10 cellular contexts compared by ENCODE assay signal in genomic region chr6:18302561-18303439, GRCh38. TPM values are rescaled to one million over a fixed set of nuclear protein-coding genes. Genes with fewer than 3 reads are reported as not detected.
DNase-seq lines count a peak whose midpoint lies in the region; ATAC-seq, FAIRE-seq and TF ChIP-seq lines count a peak whose summit lies in the region.
"Had no signal": no experiment of that assay in that cellular context is flagged by ENCODE, and none has a peak within 500 bp of the region (broad histone marks: within the 10 kb centered on the region; RNA-seq: fewer than 3 reads in every experiment).

No MANE protein-coding gene starts in this region.

- no peak overlapping the region for H4K91ac ChIP-seq in H1 (replicated peaks; ENCODE audit: insufficient read length, low read length)

- no peak overlapping the region for H2AK5ac ChIP-seq in H1 (ENCODE audit: low read depth, low read length)

- H4K20me1 ChIP-seq in HepG2 (ENCODE audit: insufficient read depth, low read length) (no peaks in the 10 kb centered on the region), H1 (replicated peaks in 1 of 2; ENCODE audit: control insufficient read depth in 1 of 2, insufficient read depth in 2 of 2, low read length in 2 of 2) (no peaks in the 10 kb centered on the region)

- H3K23me2 ChIP-seq in H1 (ENCODE audit: low read depth, low read length) = no peaks in the 10 kb centered on the region; the same call in 1 of the 2 replicates

- H3K56ac ChIP-seq in H1 (replicated peaks; ENCODE audit: insufficient read length, low read depth, low read length) = no peak overlapping the region

- in situ Hi-C loops in HepG2 (cut with HindIII; ENCODE audit: extremely low pct_ligation_motif_present, low pct_unique_long_range_greater_than_20kb) = loop anchor here (25.0 kb wide), 1 partner anchor 1140 kb away; no protein-coding TSS in a partner anchor

- H3K27ac Mint-ChIP-seq in CD8-positive, alpha-beta T cell = no peak overlapping the region
- H3K27ac Mint-ChIP-seq: activated naive CD4-positive, alpha-beta T cell treated with anti-CD3 and anti-CD28 coated beads, Interleukin-2, amount 10 ng/mL, durations not matched to agents 7 days and 5 days; CD4-positive, alpha-beta T cell had no signal

- no peaks in the 10 kb centered on the region for H3K27me3 Mint-ChIP-seq in CD8-positive, alpha-beta T cell (ENCODE audit: low read depth)
- H3K27me3 Mint-ChIP-seq: activated naive CD4-positive, alpha-beta T cell treated with anti-CD3 and anti-CD28 coated beads, Interleukin-2, amount 10 ng/mL, durations not matched to agents 7 days and 5 days; CD4-positive, alpha-beta T cell had no signal

- no peak for FAIRE-seq in HepG2 (lab: Jason Lieb, UNC)
- peak; percentile 65 for FAIRE-seq in H1 (lab: Jason Lieb, UNC)

- H4K5ac ChIP-seq in H1 (ENCODE audit: insufficient read length, low read depth, low read length) = no peak overlapping the region

- H3K36me3 ChIP-seq in HepG2 (replicated peaks in 1 of 2; ENCODE audit: control insufficient read depth in 1 of 2, insufficient read depth in 2 of 2, low read length in 2 of 2) (no peaks in the 10 kb centered on the region), right lobe of liver (no peaks in the 10 kb centered on the region), H1 (ENCODE audit: control insufficient read depth in 2 of 4, insufficient read depth in 4 of 4, low read length in 3 of 4) (no peaks in the 10 kb centered on the region), thoracic aorta (no peaks in the 10 kb centered on the region)
- H3K36me3 ChIP-seq in CD8-positive, alpha-beta T cell (ENCODE audit: insufficient read depth, low read length) = no peaks in the 10 kb centered on the region

- WGBS in HepG2 (ENCODE audit: low lambda C conversion rate) = 33% methylated on average over 8 of the region's 8 CpGs
- WGBS in right lobe of liver (ENCODE audit: insufficient coverage, low coverage, low lambda C conversion rate, missing lambda C conversion rate) = 75% methylated on average over 8 of the region's 8 CpGs
- WGBS in H1 (ENCODE audit: extremely low coverage in 1 of 2, insufficient coverage in 1 of 2, insufficient read length in 1 of 2, insufficient replicate concordance in 2 of 2, low coverage in 1 of 2, low lambda C conversion rate in 2 of 2, missing lambda C conversion rate in 1 of 2), 2 experiments = 70% methylated on average over 8 of the region's 8 CpGs; no CpG with 5 or more reads in 1 of the 2 experiments

- no peaks in the 10 kb centered on the region for H3K9me3 Mint-ChIP-seq in CD8-positive, alpha-beta T cell
- H3K9me3 Mint-ChIP-seq: activated naive CD4-positive, alpha-beta T cell treated with anti-CD3 and anti-CD28 coated beads, Interleukin-2, amount 10 ng/mL, durations not matched to agents 7 days and 5 days; CD4-positive, alpha-beta T cell had no signal

- H3K4me1 ChIP-seq in HepG2 (ENCODE audit: insufficient read depth, low read length) (peaks cover 5% of the 10 kb centered on the region; the same call in 1 of the 2 replicates), right lobe of liver (no peaks in the 10 kb centered on the region), H1 (replicated peaks in 1 of 4; ENCODE audit: control insufficient read depth in 3 of 4, insufficient read depth in 4 of 4, low read length in 3 of 4) (peaks cover 0 to 6% (median 5%) of the 10 kb centered on the region in 4 experiments; a peak in 5 of 7 replicates), thoracic aorta (ENCODE audit: control insufficient read depth in 1 of 2, low read depth in 2 of 2) (no peaks in the 10 kb centered on the region)
- H3K4me1 ChIP-seq in CD8-positive, alpha-beta T cell (ENCODE audit: insufficient read depth, low read length) = no peaks in the 10 kb centered on the region

- H3K9me3 ChIP-seq in HepG2 (ENCODE audit: low read length) = no peaks in the 10 kb centered on the region
- no peaks in the 10 kb centered on the region for H3K9me3 ChIP-seq in right lobe of liver
- no peaks in the 10 kb centered on the region for H3K9me3 ChIP-seq in H1 (ENCODE audit: insufficient read depth in 2 of 2, low read depth in 1 of 2, low read length in 1 of 2)
- H3K9me3 ChIP-seq in thoracic aorta = no peaks in the 10 kb centered on the region
- H3K9me3 ChIP-seq in CD8-positive, alpha-beta T cell (ENCODE audit: low read length) = no peaks in the 10 kb centered on the region

- H3K14ac ChIP-seq in H1 (ENCODE audit: insufficient read length) = no peak overlapping the region

- no peak overlapping the region; the same call in 1 of the 2 replicates for H3K4me2 ChIP-seq in HepG2 (ENCODE audit: low read depth, low read length)
- H3K4me2 ChIP-seq in H1 (ENCODE audit: insufficient read depth in 1 of 2, low read depth in 2 of 2, low read length in 2 of 2) = peak overlapping the region in 1 of 2 experiments; percentile 22; a peak in 1 of 4 replicates

- H4K8ac ChIP-seq in H1 (ENCODE audit: extremely low read depth, insufficient read depth, low read length) = no peak overlapping the region

- H3K4me3 ChIP-seq in HepG2 (replicated peaks in 1 of 3; ENCODE audit: insufficient read depth in 1 of 3, low read depth in 2 of 3, low read length in 3 of 3) (no peak overlapping the region), right lobe of liver (no peak overlapping the region), H1 (ENCODE audit: extremely low read depth in 1 of 4, insufficient read depth in 2 of 4, low read depth in 3 of 4, low read length in 4 of 4) (no peak overlapping the region), thoracic aorta (no peak overlapping the region)
- no peak overlapping the region for H3K4me3 ChIP-seq in CD8-positive, alpha-beta T cell (ENCODE audit: low read depth, low read length)

- no peaks in the 10 kb centered on the region for H3K79me2 ChIP-seq in HepG2 (ENCODE audit: insufficient read depth, low read length)
- H3K79me2 ChIP-seq in H1 (ENCODE audit: control insufficient read depth in 1 of 2, insufficient read depth in 2 of 2, low read length in 2 of 2) = no peaks in the 10 kb centered on the region

- H3K27ac ChIP-seq in HepG2 (ENCODE audit: extremely low read length, insufficient read depth, low read length) (no peak overlapping the region), right lobe of liver (no peak overlapping the region), H1 (ENCODE audit: low read depth, low read length) (no peak overlapping the region), thoracic aorta (no peak overlapping the region)
- no peak overlapping the region for H3K27ac ChIP-seq in CD8-positive, alpha-beta T cell (ENCODE audit: low read depth, low read length)

- TF ChIP-seq POLR2A in HepG2 (IDR thresholded peaks at IDR 0.05; ENCODE audit: insufficient read depth in 1 of 2, low read depth in 2 of 2, low read length in 2 of 2) (no peak), right lobe of liver (IDR thresholded peaks at IDR 0.05) (no peak), H1 (IDR thresholded peaks at IDR 0.05; ENCODE audit: control extremely low read depth in 1 of 2, low read depth in 2 of 2, low read length in 2 of 2) (no peak)

- DNase-seq in HepG2 (ENCODE audit: low spot score) = peak; percentile 48
- no peak for DNase-seq in right lobe of liver
- DNase-seq in M059J (ENCODE audit: low read depth) = peak; percentile 37
- DNase-seq in H1 (ENCODE audit: low read depth in 1 of 2, low spot score in 2 of 2) = no peak
- DNase-seq in thoracic aorta (ENCODE audit: low spot score) = no peak
- DNase-seq in CD8-positive, alpha-beta T cell = no peak
- no peak for DNase-seq in KG1 (lab: John Stamatoyannopoulos, UW)
- DNase-seq in stimulated activated CD4-positive, alpha-beta T cell treated with anti-CD3 and anti-CD28 coated beads, Interleukin-4, amount 100 ng/mL, for 4 hours = no peak
- DNase-seq: activated naive CD4-positive, alpha-beta T cell treated with anti-CD3 and anti-CD28 coated beads, Interleukin-2, amount 10 ng/mL, durations not matched to agents 7 days and 5 days; CD4-positive, alpha-beta T cell had no signal

- H2BK12ac ChIP-seq in H1 (ENCODE audit: low read depth, low read length) = no peak overlapping the region

- H2BK15ac ChIP-seq in H1 (ENCODE audit: low read length) = no peak overlapping the region

- H3K9ac ChIP-seq in HepG2 (ENCODE audit: insufficient read depth, low read depth, low read length) = no peak overlapping the region
- H3K9ac ChIP-seq in H1 (replicated peaks in 1 of 4; ENCODE audit: extremely low read depth in 1 of 4, low read depth in 3 of 4, low read length in 3 of 4) = no peak overlapping the region

- BruUV-seq in HepG2 (replicated peaks; lab: Mats Ljungman, UMichigan) = no TSS peak

- no peak overlapping the region for H2BK120ac ChIP-seq in H1 (replicated peaks; ENCODE audit: low read depth, low read length)

- intact Hi-C loops in HepG2 (cut with micrococcal nuclease; ENCODE audit: unreplicated experiment) (loop anchor here (2.0 to 5.0 kb wide), 2 partner anchors 38 to 145 kb away; partner anchors contain the start of genes DEK, KDM1B and TPMT), right lobe of liver (cut with DNase I) (no loop called here)
- intact Hi-C loops in CD8-positive, alpha-beta T cell (cut with DNase I, micrococcal nuclease) = loop anchor here in 1 of 2 experiments (2.0 kb wide), 1 partner anchor 38 kb away; the partner anchor contains the start of gene DEK

- TF ChIP-seq CTCF in HepG2 (CRISPR knock-in tag; IDR thresholded peaks at IDR 0.05) (peak; percentile 66), right lobe of liver (IDR thresholded peaks at IDR 0.05) (peak in 2 of 4 donors; percentile 16 to 24), H1 (IDR thresholded peaks at IDR 0.05; ENCODE audit: control extremely low read depth in 1 of 3, insufficient read depth in 1 of 3, low read depth in 1 of 3, low read length in 3 of 3) (peak in 2 of 3 experiments; percentile 31 to 32; a peak in 2 of 4 replicates), thoracic aorta (IDR thresholded peaks at IDR 0.05) (peak; percentile 12)
- TF ChIP-seq CTCF in CD8-positive, alpha-beta T cell (IDR thresholded peaks at IDR 0.05) = no peak

- no peak for TF ChIP-seq EP300 in HepG2 (IDR thresholded peaks at IDR 0.05; ENCODE audit: low read depth in 2 of 2, low read length in 2 of 2)
- no peak for TF ChIP-seq EP300 in HepG2 (CRISPR knock-in tag; IDR thresholded peaks at IDR 0.05; ENCODE audit: borderline replicate concordance)
- no peak for TF ChIP-seq EP300 in H1 (IDR thresholded peaks at IDR 0.05; ENCODE audit: borderline replicate concordance in 1 of 2, low read depth in 2 of 2, low read length in 2 of 2)

- H3K27me3 ChIP-seq in HepG2 (ENCODE audit: control insufficient read depth in 1 of 2, insufficient read depth in 2 of 2, low read length in 2 of 2) = no peaks in the 10 kb centered on the region
- H3K27me3 ChIP-seq in right lobe of liver = no peaks in the 10 kb centered on the region
- no peaks in the 10 kb centered on the region for H3K27me3 ChIP-seq in H1 (replicated peaks in 1 of 4; ENCODE audit: control insufficient read depth in 3 of 4, extremely low read depth in 1 of 4, insufficient read depth in 3 of 4, low read length in 3 of 4)
- no peaks in the 10 kb centered on the region for H3K27me3 ChIP-seq in thoracic aorta (replicated peaks; ENCODE audit: insufficient read depth)
- no peaks in the 10 kb centered on the region for H3K27me3 ChIP-seq in CD8-positive, alpha-beta T cell (ENCODE audit: insufficient read depth, low read length)

- POLR2A ChIA-PET in HepG2 (lab: Yijun Ruan, JAX) = no interaction called here
- POLR2A ChIA-PET in H1 (lab: Charles Lee; ENCODE audit: partially characterized antibody) = interaction anchor here (0.7 to 1.6 kb wide), 3 partner anchors 34 to 42 kb away, joined by 3 to 9 read pairs (median 4); partner anchors contain the start of gene DEK
- POLR2A ChIA-PET in CD8-positive, alpha-beta T cell (lab: Charles Lee) = no interaction called here

- ATAC-seq in HepG2 (peak; percentile 91), right lobe of liver (no peak), thoracic aorta (ENCODE audit: insufficient number of reproducible peaks, low FRiP score, low read depth) (no peak)
- ATAC-seq in CD8-positive, alpha-beta T cell = no peak

- no peak for TF ChIP-seq RAD21 in HepG2 (CRISPR knock-in tag; IDR thresholded peaks at IDR 0.05)
- TF ChIP-seq RAD21 in H1 (IDR thresholded peaks at IDR 0.05 in 1 of 2, conservative IDR thresholded peaks at IDR 0.05 in 1 of 2; ENCODE audit: low read depth in 2 of 2, low read length in 2 of 2) = peak; percentile 41 to 60

- H2BK5ac ChIP-seq in H1 (ENCODE audit: low read depth, low read length) = no peak overlapping the region

- H2BK20ac ChIP-seq in H1 (ENCODE audit: low read length) = 0 out of 2 replicates have a peak overlapping the region, but pooled peaks have one; percentile 48

- no peak overlapping the region for H3K4ac ChIP-seq in H1 (replicated peaks; ENCODE audit: insufficient read length, low read depth, low read length)

- H3K4me3 Mint-ChIP-seq in CD8-positive, alpha-beta T cell = no peak overlapping the region
- H3K4me3 Mint-ChIP-seq: activated naive CD4-positive, alpha-beta T cell treated with anti-CD3 and anti-CD28 coated beads, Interleukin-2, amount 10 ng/mL, durations not matched to agents 7 days and 5 days; CD4-positive, alpha-beta T cell had no signal

- CTCF ChIA-PET in HepG2 (lab: Yijun Ruan, JAX; ENCODE audit: low intra/inter-chr PET ratio, low total read pairs) (interaction anchor here (0.6 to 1.2 kb wide), 2 partner anchors 440 to 1147 kb away, joined by 3 read pairs; no protein-coding TSS in a partner anchor), H1 (lab: Charles Lee; ENCODE audit: partially characterized antibody) (interaction anchor here (0.6 to 2.1 kb wide), 16 partner anchors 9 to 766 kb away, joined by 3 to 12 read pairs (median 4); no protein-coding TSS in a partner anchor)
- CTCF ChIA-PET in CD8-positive, alpha-beta T cell (lab: Charles Lee) = interaction anchor here (0.7 to 1.4 kb wide), 3 partner anchors 25 to 1742 kb away, joined by 3 to 4 read pairs (median 4); no protein-coding TSS in a partner anchor

- H2AFZ ChIP-seq in HepG2 (ENCODE audit: low read length) (no peak overlapping the region), H1 (ENCODE audit: low read length) (no peak overlapping the region)

- no peaks in the 10 kb centered on the region for H3K79me1 ChIP-seq in H1 (ENCODE audit: low read depth, low read length)

- no peak overlapping the region for H3K23ac ChIP-seq in H1 (ENCODE audit: insufficient read length)

- no peak overlapping the region for H3K18ac ChIP-seq in H1 (ENCODE audit: extremely low read depth, low read length)

- H3K4me1 Mint-ChIP-seq in CD8-positive, alpha-beta T cell (ENCODE audit: low read depth) = no peaks in the 10 kb centered on the region
- H3K4me1 Mint-ChIP-seq: activated naive CD4-positive, alpha-beta T cell treated with anti-CD3 and anti-CD28 coated beads, Interleukin-2, amount 10 ng/mL, durations not matched to agents 7 days and 5 days had no signal

- no peaks in the 10 kb centered on the region for H3K36me3 Mint-ChIP-seq in CD8-positive, alpha-beta T cell
- H3K36me3 Mint-ChIP-seq: activated naive CD4-positive, alpha-beta T cell treated with anti-CD3 and anti-CD28 coated beads, Interleukin-2, amount 10 ng/mL, durations not matched to agents 7 days and 5 days had no signal

RNA-seq across cellular contexts. Expression of gene DEK, which starts 38.5 kb away (rescaled TPM):
- total RNA-seq in HepG2 (2016; rRNA removed; fragmentation: Illumina TruSeq; extraction: Trizol) (276 and 337 TPM in 2 replicates), right lobe of liver (10 to 100 TPM; 17.8 to 49.2 (median 27.1) TPM), thoracic aorta (100 to 1,000 TPM in 1 of 2 donors, 10 to 100 TPM in 1; 72.6 to 130 TPM)
- 68.9 and 76.9 TPM in 2 replicates for total RNA-seq in HepG2 (2016; cell fraction: cytosol; rRNA removed; fragmentation: Illumina TruSeq; extraction: Trizol; ENCODE audit: low read depth)
- 276 and 351 TPM in 2 replicates for total RNA-seq in HepG2 (2016; cell fraction: insoluble cytoplasmic fraction; rRNA removed; fragmentation: Illumina TruSeq; extraction: Trizol)
- 124 and 136 TPM in 2 replicates for total RNA-seq in HepG2 (2016; cell fraction: membrane; rRNA removed; fragmentation: Illumina TruSeq; extraction: Trizol)
- total RNA-seq in HepG2 (2016; cell fraction: nucleus; rRNA removed; fragmentation: Illumina TruSeq; extraction: Trizol) = 126 and 142 TPM in 2 replicates
- polyA plus RNA-seq in HepG2 (2011; rRNA removed) (31.1 and 53.2 TPM in 2 replicates), H1 (2011; rRNA removed) (22.1 and 40.0 TPM in 2 replicates)
- polyA plus RNA-seq in HepG2 (2011; cell fraction: cytosol; rRNA removed) = 20.2 and 27.2 TPM in 2 replicates
- 13.2 and 13.8 TPM in 2 replicates for polyA plus RNA-seq in HepG2 (2011; cell fraction: nucleus; rRNA removed)
- polyA plus RNA-seq in HepG2 (2012) = 72.9 and 102 TPM in 2 replicates
- 25.0 and 25.1 TPM in 2 replicates for polyA plus RNA-seq in HepG2 (2016; cell fraction: cytosol; fragmentation: Illumina TruSeq; extraction: Trizol; ENCODE audit: low read depth)
- 324 and 341 TPM in 2 replicates for polyA plus RNA-seq in HepG2 (2016; cell fraction: insoluble cytoplasmic fraction; fragmentation: Illumina TruSeq; extraction: Trizol; ENCODE audit: low read depth)
- polyA plus RNA-seq in HepG2 (2016; cell fraction: membrane; fragmentation: Illumina TruSeq; extraction: Trizol; ENCODE audit: low read depth) = 76.9 and 85.9 TPM in 2 replicates
- 161 and 166 TPM in 2 replicates for polyA plus RNA-seq in HepG2 (2016; cell fraction: nucleus; fragmentation: Illumina TruSeq; extraction: Trizol; ENCODE audit: insufficient read depth, low read depth)
- polyA minus RNA-seq in HepG2 (2011; rRNA and poly(A)+ RNA removed; ENCODE audit: low replicate concordance) = 11.9 and 13.7 TPM in 2 replicates
- polyA minus RNA-seq in HepG2 (2011; cell fraction: cytosol; rRNA and poly(A)+ RNA removed) = 47.9 and 59.4 TPM in 2 replicates
- 43.8 and 51.2 TPM in 2 replicates for polyA minus RNA-seq in HepG2 (2011; cell fraction: nucleus; rRNA and poly(A)+ RNA removed)
- total RNA-seq in M059J (2014; rRNA removed; shearing (Covaris generic)) = 326 and 338 TPM in 2 replicates
- 227 and 228 TPM in 2 replicates for total RNA-seq in H1 (2021; fragmentation: NEBNext Ultra II Directional; extraction: Animal tissue kit (Norgen Biotek cat#: 25700))
- polyA plus RNA-seq in H1 (2011; cell fraction: cytosol; rRNA removed) = 80.0 TPM
- 22.9 TPM for polyA plus RNA-seq in H1 (2011; cell fraction: nucleus; rRNA removed)
- 91.5 to 172 TPM (median 103 TPM) in 4 replicates for polyA plus RNA-seq in H1 (2012, experiment 1 of 2)
- 12.1 TPM for polyA plus RNA-seq in H1 (2012, experiment 2 of 2)
- polyA plus RNA-seq in H1 (2013, experiment 1 of 2) = 274 TPM
- polyA plus RNA-seq in H1 (2013, experiment 2 of 2) = 284 TPM
- polyA minus RNA-seq in H1 (2011; rRNA and poly(A)+ RNA removed) = 16.2 and 21.6 TPM in 2 replicates
- 102 TPM for polyA minus RNA-seq in H1 (2011; cell fraction: cytosol; rRNA and poly(A)+ RNA removed)
- 78.9 TPM for polyA minus RNA-seq in H1 (2011; cell fraction: nucleus; rRNA and poly(A)+ RNA removed)
- 10 to 100 TPM; 39.5 to 47.5 TPM for total RNA-seq in CD8-positive, alpha-beta T cell

Comparison
In these comparisons a context has a peak if more than half of its experiments do, and no peak if none do; other contexts are left out.
1. DNase-seq: peak in HepG2 (single experiment) and M059J (single experiment); none in right lobe of liver (0 of 3), H1 (0 of 2), thoracic aorta (single experiment), CD8-positive, alpha-beta T cell (0 of 7), KG1 (single experiment) and stimulated activated CD4-positive, alpha-beta T cell treated with anti-CD3 and anti-CD28 coated beads, Interleukin-4, amount 100 ng/mL, for 4 hours (0 of 2).
2. Of the 41 proteins assayed by ChIP-seq in both HepG2 and H1: peak only in HepG2: none; only in H1: RAD21; in both: CTCF; in neither: 39.